20 cellular contexts compared by ENCODE assay signal in the genomic region with DNA sequence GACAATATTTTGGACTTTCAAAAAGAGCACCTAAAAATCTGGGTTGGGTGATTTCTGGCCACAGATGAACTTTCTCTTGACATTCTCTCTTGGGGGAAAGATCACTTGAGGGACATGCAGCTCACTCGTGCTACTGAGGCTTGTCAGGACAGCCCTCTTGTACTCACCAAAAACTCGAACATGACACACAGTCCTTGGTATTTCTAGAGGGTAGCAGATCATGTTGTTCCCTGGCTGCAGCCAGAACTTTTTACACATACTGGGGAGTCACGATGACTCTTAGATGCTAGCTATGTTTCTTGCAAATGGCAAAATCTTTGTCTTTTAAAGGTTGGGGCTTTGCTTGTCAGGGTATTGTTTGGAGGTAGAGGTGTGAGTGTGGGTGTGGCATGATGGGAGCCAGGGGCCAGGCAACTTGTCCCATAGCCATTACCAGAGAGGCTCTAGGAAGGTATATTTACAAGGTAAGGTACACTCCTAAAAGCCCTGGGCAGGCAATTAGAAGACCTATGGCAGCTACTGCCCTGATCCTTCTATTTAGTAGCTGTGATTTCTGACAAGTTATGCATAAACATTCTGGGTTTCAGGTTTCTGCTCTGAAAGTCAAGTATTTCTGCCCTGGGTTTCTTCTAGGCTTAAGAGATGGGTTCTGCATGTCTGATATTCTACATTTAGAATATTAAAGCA.
A peak's percentile ranks its signal among the peaks of the same experiment; 100 is the strongest.
DNase-seq lines count a peak whose midpoint lies in the region; ATAC-seq, FAIRE-seq and TF ChIP-seq lines count a peak whose summit lies in the region.
"Had no signal": no experiment of that assay in that cellular context is flagged by ENCODE, and none has a peak within 500 bp of the region (broad histone marks: within the 10 kb centered on the region; RNA-seq: fewer than 3 reads in every experiment).

No MANE protein-coding gene starts in this region.

- H3K27me3 ChIP-seq in SK-N-SH (ENCODE audit: insufficient read depth) = no peaks in the 10 kb centered on the region
- H3K27me3 ChIP-seq in left ventricle myocardium inferior (ENCODE audit: low read depth) = no peaks in the 10 kb centered on the region
- H3K27me3 ChIP-seq: colonic mucosa had no signal

- H3K4me2 ChIP-seq in SK-N-SH = no peak overlapping the region

- TF ChIP-seq RAD21 in SK-N-SH (IDR thresholded peaks at IDR 0.05; ENCODE audit: low read length) = no peak

- no peak for FAIRE-seq in frontal cortex (lab: Jason Lieb, UNC)
- FAIRE-seq: GM12892 had no signal

- H3K27me3 Mint-ChIP-seq in stimulated activated memory B cell treated with anti-CD40 and anti-IgM and Interleukin-4, amounts not matched to agents 10 μg/mL and 1 μg/mL and 100 μg/mL, for 72 hours = no peaks in the 10 kb centered on the region
- H3K27me3 Mint-ChIP-seq: activated naive CD8-positive, alpha-beta T cell treated with anti-CD3 and anti-CD28 coated beads for 36 hours had no signal

- POLR2A ChIA-PET in SK-N-SH (lab: Yijun Ruan, JAX) = no interaction called here

- CTCF ChIA-PET in SK-N-SH (lab: Yijun Ruan, JAX) = no interaction called here

- no peaks in the 10 kb centered on the region for H3F3A ChIP-seq in SK-N-SH (replicated peaks; ENCODE audit: insufficient read depth)

- H3K36me3 Mint-ChIP-seq in stimulated activated memory B cell treated with anti-CD40 and anti-IgM and Interleukin-4, amounts not matched to agents 10 μg/mL and 1 μg/mL and 100 μg/mL, for 72 hours = no peaks in the 10 kb centered on the region
- H3K36me3 Mint-ChIP-seq: activated naive CD8-positive, alpha-beta T cell treated with anti-CD3 and anti-CD28 coated beads for 36 hours had no signal

- ATAC-seq in SK-N-SH treated with all-trans-retinoic acid at 6 μM for 48 hours = peak; percentile 22
- ATAC-seq in stimulated activated memory B cell treated with anti-CD40 and anti-IgM and Interleukin-4, amounts not matched to agents 10 μg/mL and 1 μg/mL and 100 μg/mL, for 72 hours = peak; percentile 31
- ATAC-seq: left lobe of liver, PC-3 had no signal

- H3K4me3 ChIP-seq in SK-N-SH (ENCODE audit: low read depth in 2 of 2, low read length in 1 of 2) = no peak overlapping the region
- H3K4me3 ChIP-seq in cardiac fibroblast (replicated peaks in 1 of 2; ENCODE audit: low read depth in 2 of 2, low read length in 2 of 2) = no peak overlapping the region
- H3K4me3 ChIP-seq in left ventricle myocardium inferior = no peak overlapping the region
- H3K4me3 ChIP-seq: colonic mucosa had no signal

- no peak overlapping the region for H3K9ac ChIP-seq in SK-N-SH

- H4K20me1 ChIP-seq in SK-N-SH (ENCODE audit: insufficient read depth) = no peaks in the 10 kb centered on the region

- DNase-seq in SK-N-SH (no peak), cardiac fibroblast (ENCODE audit: low read depth in 2 of 2) (peak; percentile 15 to 84), left ventricle myocardium inferior (no peak), SKM-1 (lab: John Stamatoyannopoulos, UW; ENCODE audit: unreplicated experiment) (no peak), frontal cortex (ENCODE audit: low spot score in 2 of 2) (no peak), AML-193 (lab: John Stamatoyannopoulos, UW) (no peak)
- DNase-seq: activated CD4-positive, alpha-beta T cell treated with anti-CD3 and anti-CD28 coated beads for 1 hour; activated CD8-positive, alpha-beta memory T cell treated with anti-CD3 and anti-CD28 coated beads for 24 hours; activated naive CD8-positive, alpha-beta T cell treated with anti-CD3 and anti-CD28 coated beads for 36 hours; colonic mucosa; DMS 273 treated with DMSO at 0.1 percent for 48 hours; KBM-7; NCI-H526 treated with DMSO at 0.1 percent for 48 hours; PC-3; T1000 had no signal

- intact Hi-C loops in left ventricle myocardium inferior (cut with micrococcal nuclease) = no loop called here

- H3K27ac ChIP-seq in SK-N-SH (ENCODE audit: low read depth in 2 of 2, low read length in 1 of 2) = no peak overlapping the region
- H3K27ac ChIP-seq in left ventricle myocardium inferior (replicated peaks) = peak overlapping the region; percentile 52
- H3K27ac ChIP-seq: colonic mucosa had no signal

- no peak overlapping the region for H3K4me3 Mint-ChIP-seq in stimulated activated memory B cell treated with anti-CD40 and anti-IgM and Interleukin-4, amounts not matched to agents 10 μg/mL and 1 μg/mL and 100 μg/mL, for 72 hours
- H3K4me3 Mint-ChIP-seq: activated naive CD8-positive, alpha-beta T cell treated with anti-CD3 and anti-CD28 coated beads for 36 hours; activated T-helper 1 cell treated with anti-CD3 and anti-CD28 coated beads, Interleukin-12 subunit alpha, Interleukin-12 subunit beta, Interleukin-2, Interleukin-4 antibody, amounts not matched to agents 30 ng/mL and 10 ng/mL and 1 ng/mL, durations not matched to agents 14 hours and 24 hours and 36 hours had no signal

- H3K36me3 ChIP-seq in SK-N-SH (replicated peaks in 1 of 2; ENCODE audit: control insufficient read depth in 1 of 2, insufficient read depth in 2 of 2, low read length in 1 of 2) (no peaks in the 10 kb centered on the region), left ventricle myocardium inferior (no peaks in the 10 kb centered on the region)
- H3K36me3 ChIP-seq: colonic mucosa had no signal

- H3K9me3 ChIP-seq in SK-N-SH (no peaks in the 10 kb centered on the region), left ventricle myocardium inferior (replicated peaks) (peaks cover 20% of the 10 kb centered on the region)
- H3K9me3 ChIP-seq: colonic mucosa had no signal

- no peaks in the 10 kb centered on the region for H3K9me2 ChIP-seq in SK-N-SH

- H3K79me2 ChIP-seq in SK-N-SH (ENCODE audit: insufficient read depth) = no peaks in the 10 kb centered on the region

- no peak for TF ChIP-seq EP300 in SK-N-SH (IDR thresholded peaks at IDR 0.05; ENCODE audit: borderline replicate concordance in 1 of 2, low read depth in 1 of 2, low read length in 1 of 2)

- 6% methylated on average over 3 of the region's 3 CpGs for WGBS in SK-N-SH (ENCODE audit: low lambda C conversion rate)

- H3K27ac Mint-ChIP-seq in stimulated activated memory B cell treated with anti-CD40 and anti-IgM and Interleukin-4, amounts not matched to agents 10 μg/mL and 1 μg/mL and 100 μg/mL, for 72 hours = no peak overlapping the region
- H3K27ac Mint-ChIP-seq: activated naive CD8-positive, alpha-beta T cell treated with anti-CD3 and anti-CD28 coated beads for 36 hours; activated T-helper 1 cell treated with anti-CD3 and anti-CD28 coated beads, Interleukin-12 subunit alpha, Interleukin-12 subunit beta, Interleukin-2, Interleukin-4 antibody, amounts not matched to agents 30 ng/mL and 10 ng/mL and 1 ng/mL, durations not matched to agents 14 hours and 24 hours and 36 hours had no signal

- H3K4me1 Mint-ChIP-seq in stimulated activated memory B cell treated with anti-CD40 and anti-IgM and Interleukin-4, amounts not matched to agents 10 μg/mL and 1 μg/mL and 100 μg/mL, for 72 hours = no peaks in the 10 kb centered on the region
- H3K4me1 Mint-ChIP-seq: activated naive CD8-positive, alpha-beta T cell treated with anti-CD3 and anti-CD28 coated beads for 36 hours had no signal

- H3K9me3 Mint-ChIP-seq in stimulated activated memory B cell treated with anti-CD40 and anti-IgM and Interleukin-4, amounts not matched to agents 10 μg/mL and 1 μg/mL and 100 μg/mL, for 72 hours = peaks cover 2% of the 10 kb centered on the region
- H3K9me3 Mint-ChIP-seq: activated naive CD8-positive, alpha-beta T cell treated with anti-CD3 and anti-CD28 coated beads for 36 hours; activated T-helper 1 cell treated with anti-CD3 and anti-CD28 coated beads, Interleukin-12 subunit alpha, Interleukin-12 subunit beta, Interleukin-2, Interleukin-4 antibody, amounts not matched to agents 30 ng/mL and 10 ng/mL and 1 ng/mL, durations not matched to agents 14 hours and 24 hours and 36 hours had no signal

- TF ChIP-seq CTCF in SK-N-SH (IDR thresholded peaks at IDR 0.05) (no peak), cardiac fibroblast (IDR thresholded peaks at IDR 0.05; ENCODE audit: low read depth, low read length) (no peak), left ventricle myocardium inferior (IDR thresholded peaks at IDR 0.05; ENCODE audit: borderline replicate concordance) (no peak)

- H3K4me1 ChIP-seq in SK-N-SH (ENCODE audit: control insufficient read depth in 1 of 2, insufficient read depth in 2 of 2, low read depth in 1 of 2, low read length in 1 of 2) (no peaks in the 10 kb centered on the region; a peak in 1 of 4 replicates), left ventricle myocardium inferior (peaks cover 11% of the 10 kb centered on the region)
- H3K4me1 ChIP-seq: colonic mucosa had no signal

- no peak overlapping the region for H2AFZ ChIP-seq in SK-N-SH (ENCODE audit: low read depth)

TF ChIP-seq in SK-N-SH treated with all-trans-retinoic acid at 6 μM for 48 hours, 23 proteins besides CTCF, POLR2A, EP300 and RAD21:
- no peak for TF ChIP-seq ZFP30 (CRISPR knock-in tag; IDR thresholded peaks at IDR 0.05)
- no peak for TF ChIP-seq OSR1 (CRISPR knock-in tag; IDR thresholded peaks at IDR 0.05)
- no peak for TF ChIP-seq BACH2 (CRISPR knock-in tag; IDR thresholded peaks at IDR 0.05; ENCODE audit: borderline replicate concordance)
- no peak for TF ChIP-seq TCF4 (CRISPR knock-in tag; IDR thresholded peaks at IDR 0.05; ENCODE audit: borderline replicate concordance)
TF ChIP-seq in SK-N-SH treated with all-trans-retinoic acid at 6 μM for 48 hours: peak in this region for 0.

TF ChIP-seq in SK-N-SH, 30 proteins besides CTCF, POLR2A, EP300 and RAD21:
- no peak for TF ChIP-seq POLR2AphosphoS5 (IDR thresholded peaks at IDR 0.05; ENCODE audit: low read depth, low read length)
- no peak for TF ChIP-seq EZH2phosphoT487 (IDR thresholded peaks at IDR 0.05; ENCODE audit: borderline replicate concordance, low read depth)

Comparison
In these comparisons a context has a peak if more than half of its experiments do, and no peak if none do; other contexts are left out.
1. DNase-seq: peak in cardiac fibroblast (2 of 2); none in SK-N-SH (single experiment), left ventricle myocardium inferior (single experiment), SKM-1 (single experiment), frontal cortex (0 of 2) and AML-193 (0 of 2).